In genomic region chr14:103732868-103733626, GRCh38 we compare ENCODE assay signal across 28 cellular contexts. TPM values are rescaled to one million over a fixed set of nuclear protein-coding genes. Genes with fewer than 3 reads are reported as not detected.
DNase-seq lines count a peak whose midpoint lies in the region; ATAC-seq and TF ChIP-seq lines count a peak whose summit lies in the region.
"Had no signal": no experiment of that assay in that cellular context is flagged by ENCODE, and none has a peak within 500 bp of the region (broad histone marks: within the 10 kb centered on the region; RNA-seq: fewer than 3 reads in every experiment).

No MANE protein-coding gene starts in this region.

- H3K4ac ChIP-seq in trophoblast cell (ENCODE audit: low read depth, low read length), result no peak overlapping the region

- H2BK12ac ChIP-seq in trophoblast cell (ENCODE audit: low read length), result no peak overlapping the region

- H3K27me3 Mint-ChIP-seq in Calu3 (ENCODE audit: unreplicated experiment), result no peaks in the 10 kb centered on the region
- H3K27me3 Mint-ChIP-seq: CD4-positive, alpha-beta memory T cell; stimulated activated naive CD8-positive, alpha-beta T cell treated with anti-CD3 and anti-CD28 coated beads, Interleukin-15, amount 100 ng/mL, for 72 hours had no signal

- H3K4me1 Mint-ChIP-seq in Calu3 (ENCODE audit: low read depth, unreplicated experiment), result no peaks in the 10 kb centered on the region
- H3K4me1 Mint-ChIP-seq: CD4-positive, alpha-beta memory T cell; stimulated activated naive CD8-positive, alpha-beta T cell treated with anti-CD3 and anti-CD28 coated beads, Interleukin-15, amount 100 ng/mL, for 72 hours had no signal

- no peak overlapping the region for H3K18ac ChIP-seq in trophoblast cell (ENCODE audit: low read length)

- peaks cover 47% of the 10 kb centered on the region for H3K36me3 Mint-ChIP-seq in Calu3 (ENCODE audit: insufficient read depth, unreplicated experiment)

- no CpG with 5 or more reads among the region's 9 CpGs for WGBS in trophoblast cell (ENCODE audit: extremely low coverage, insufficient coverage, insufficient read length)

- no peak for TF ChIP-seq CTCF in Calu3 (IDR thresholded peaks at IDR 0.05; ENCODE audit: unreplicated experiment)

- H2AK5ac ChIP-seq in trophoblast cell (ENCODE audit: low read length), result no peak overlapping the region

- H4K8ac ChIP-seq in trophoblast cell (ENCODE audit: low read depth, low read length), result no peak overlapping the region

- DNase-seq in Calu3 (no peak), NCI-H526 treated with DMSO at 0.1 percent for 48 hours (lab: John Stamatoyannopoulos, UW) (peak; percentile 41), trophoblast cell (no peak), SKM-1 (lab: John Stamatoyannopoulos, UW; ENCODE audit: unreplicated experiment) (no peak)
- DNase-seq: activated CD4-positive, alpha-beta T cell treated with anti-CD3 and anti-CD28 coated beads, Interleukin-2, amount 50 U/mL, for 1 hour; activated T-cell treated with anti-CD3 and anti-CD28 coated beads for 4 hours; anterior cingulate cortex; CD4-positive, alpha-beta memory T cell; gastrocnemius medialis; GDM1; left colon; midbrain; NCI-H1048; NCI-H2029 treated with DMSO at 0.1 percent for 48 hours; NCI-H524; SHP77 treated with DMSO at 0.1 percent for 48 hours; small intestine; stimulated activated CD4-positive, alpha-beta T cell treated with anti-CD3 and anti-CD28 coated beads, Interleukin-2, amount 100 ng/mL, for 48 hours; stimulated activated naive CD8-positive, alpha-beta T cell treated with anti-CD3 and anti-CD28 coated beads, Interleukin-15, amount 100 ng/mL, for 72 hours; T-helper 1 cell; upper lobe of left lung had no signal

- no peak overlapping the region for H3K9ac ChIP-seq in trophoblast cell (ENCODE audit: low read length)
- H3K9ac ChIP-seq: KMS-11 had no signal

- BruUV-seq in Calu3 (replicated peaks; lab: Mats Ljungman, UMichigan), result TSS peak; percentile 61

- peaks cover 40 to 53% of the 10 kb centered on the region in 2 experiments for H3K36me3 ChIP-seq in trophoblast cell (ENCODE audit: control insufficient read depth in 1 of 2, insufficient read depth in 2 of 2, low read length in 2 of 2)

- CTCF ChIA-PET in Calu3 (lab: Charles Lee), result no interaction called here

- no peak overlapping the region for H2BK5ac ChIP-seq in trophoblast cell (ENCODE audit: low read depth, low read length, poor library complexity)

- peaks cover 5% of the 10 kb centered on the region for H3K9me3 ChIP-seq in trophoblast cell (ENCODE audit: insufficient read depth, low read depth, low read length)
- H3K9me3 ChIP-seq: gastrocnemius medialis, upper lobe of left lung had no signal

- H3K23ac ChIP-seq in trophoblast cell (ENCODE audit: low read length), result no peak overlapping the region

- H4K91ac ChIP-seq in trophoblast cell (ENCODE audit: low read depth, low read length), result peak overlapping the region; percentile 38

- no peak for ATAC-seq in HG03139 (IDR thresholded peaks at IDR 0.05; ENCODE audit: unreplicated experiment)
- no peak for ATAC-seq in GM19452 (IDR thresholded peaks at IDR 0.05; ENCODE audit: unreplicated experiment)
- ATAC-seq in HG02798 (IDR thresholded peaks at IDR 0.05; ENCODE audit: poor library complexity, unreplicated experiment), result no peak
- ATAC-seq: esophagus mucosa, gastrocnemius medialis, left colon had no signal

- H3K79me2 ChIP-seq in trophoblast cell (ENCODE audit: control insufficient read depth, insufficient read depth, low read length, poor library complexity), result peaks cover 3% of the 10 kb centered on the region

- no peak overlapping the region for H3K4me3 ChIP-seq in trophoblast cell (ENCODE audit: low read depth, low read length)
- H3K4me3 ChIP-seq: gastrocnemius medialis, upper lobe of left lung had no signal

- no peak overlapping the region for H3K14ac ChIP-seq in trophoblast cell (ENCODE audit: low read length)

- H2AFZ ChIP-seq in trophoblast cell (ENCODE audit: insufficient read depth, low read length, poor library complexity), result no peak overlapping the region

- no peak overlapping the region for H3K4me3 Mint-ChIP-seq in Calu3 (ENCODE audit: low read depth, unreplicated experiment)
- H3K4me3 Mint-ChIP-seq: CD4-positive, alpha-beta memory T cell; nephron; stimulated activated naive CD8-positive, alpha-beta T cell treated with anti-CD3 and anti-CD28 coated beads, Interleukin-15, amount 100 ng/mL, for 72 hours had no signal

- H3K27ac Mint-ChIP-seq in Calu3 (ENCODE audit: unreplicated experiment), result no peak overlapping the region

- no peaks in the 10 kb centered on the region for H3K27me3 ChIP-seq in trophoblast cell (ENCODE audit: insufficient read depth, low read length)
- H3K27me3 ChIP-seq: gastrocnemius medialis, upper lobe of left lung had no signal

- no peak overlapping the region for H4K12ac ChIP-seq in trophoblast cell (ENCODE audit: low read depth, low read length)

- peaks cover 13% of the 10 kb centered on the region for H3K79me1 ChIP-seq in trophoblast cell (ENCODE audit: low read length)

- intact Hi-C loops in Calu3 (cut with micrococcal nuclease; ENCODE audit: unreplicated experiment), result no loop called here

- H3K27ac ChIP-seq in cingulate gyrus (ENCODE audit: low read depth, low read length) (peak overlapping the region; percentile 26), trophoblast cell (ENCODE audit: low read depth, low read length) (peak overlapping the region; percentile 31)
- H3K27ac ChIP-seq: KMS-11, upper lobe of left lung had no signal

- no peaks in the 10 kb centered on the region for H3K9me3 Mint-ChIP-seq in Calu3 (ENCODE audit: low read depth, unreplicated experiment)
- H3K9me3 Mint-ChIP-seq: CD4-positive, alpha-beta memory T cell; nephron; stimulated activated naive CD8-positive, alpha-beta T cell treated with anti-CD3 and anti-CD28 coated beads, Interleukin-15, amount 100 ng/mL, for 72 hours had no signal

- no peak overlapping the region for H3K4me2 ChIP-seq in trophoblast cell (ENCODE audit: low read length)
- H3K4me2 ChIP-seq: KMS-11 had no signal

- H2BK120ac ChIP-seq in trophoblast cell (ENCODE audit: insufficient read depth, low read length, poor library complexity), result no peak overlapping the region

- peaks cover 34 to 44% of the 10 kb centered on the region in 2 experiments for H3K4me1 ChIP-seq in trophoblast cell (ENCODE audit: control insufficient read depth in 1 of 2, insufficient read depth in 2 of 2, low read length in 2 of 2)

RNA-seq across cellular contexts. Expression of gene ZFYVE21, which starts 17.4 kb away (rescaled TPM):
- 45.7 and 48.8 TPM in 2 replicates for total RNA-seq in Calu3 (2022)
- 49.1 and 50.0 TPM in 2 replicates for polyA plus RNA-seq in trophoblast cell (2013)

RNA-seq across cellular contexts. Expression of gene XRCC3, which starts 17.8 kb away (rescaled TPM):
- 48.6 and 52.9 TPM in 2 replicates for total RNA-seq in Calu3 (2022)
- polyA plus RNA-seq in trophoblast cell (2013), result 10.1 and 11.7 TPM in 2 replicates
